32 cellular contexts compared by ENCODE assay signal in the genomic region with DNA sequence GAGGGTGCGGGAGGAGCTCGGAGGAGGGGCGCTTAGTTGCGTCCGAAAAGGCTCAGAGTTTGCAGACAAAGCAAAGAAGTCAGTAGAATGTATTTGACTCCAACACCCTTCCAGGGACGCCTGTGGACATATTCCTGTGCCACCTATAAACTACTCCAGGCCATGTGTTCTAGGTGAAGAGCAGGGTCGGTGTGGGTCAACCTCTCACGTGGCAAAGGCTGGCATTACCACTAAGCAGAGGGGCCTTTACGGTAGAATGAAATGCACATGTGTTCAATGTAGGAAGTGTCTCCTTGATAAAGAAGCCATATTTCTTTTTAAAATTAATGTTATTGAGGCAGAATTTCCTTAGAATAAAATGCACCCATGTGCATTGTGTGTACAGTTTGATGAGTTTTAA.
"Had no signal": no experiment of that assay in that cellular context is flagged by ENCODE, and none has a peak within 500 bp of the region (broad histone marks: within the 10 kb centered on the region; RNA-seq: fewer than 3 reads in every experiment).

No MANE protein-coding gene starts in this region.

- H3K4me3 Mint-ChIP-seq: activated B cell treated with CpG ODN at 0.5 μM for 24 hours; activated CD8-positive, alpha-beta T cell treated with anti-CD3 and anti-CD28 coated beads for 36 hours; activated naive CD8-positive, alpha-beta T cell; activated T-cell treated with anti-CD3 and anti-CD28 coated beads, Interleukin-2, amount 50 U/mL, for 4 hours; activated T-helper 17 cell treated with anti-CD3 and anti-CD28 coated beads, Interleukin-2, amount 50 U/mL, for 72 hours; central memory CD8-positive, alpha-beta T cell; dendritic cell treated with granulocyte-macrophage colony-stimulating factor and Interleukin-4, amounts not matched to agents 40 ng/mL and 50 ng/mL, for 4 days; endodermal cell; T-cell; T-helper 1 cell treated with Interleukin-12 subunit alpha and Interleukin-12 subunit beta and Interleukin-4 antibody, amounts not matched to agents 30 μg/mL and 1 μg/mL, for 36 hours; T-helper 2 cell treated with Interferon-gamma antibody and Interleukin-4, amounts not matched to agents 5 μg/mL and 100 μg/mL, for 36 hours had no signal

- H3K27me3 Mint-ChIP-seq: activated B cell treated with CpG ODN at 0.5 μM for 24 hours; activated CD8-positive, alpha-beta T cell treated with anti-CD3 and anti-CD28 coated beads for 36 hours; activated naive CD8-positive, alpha-beta T cell; activated T-helper 17 cell treated with anti-CD3 and anti-CD28 coated beads, Interleukin-2, amount 50 U/mL, for 72 hours; central memory CD8-positive, alpha-beta T cell; dendritic cell treated with granulocyte-macrophage colony-stimulating factor and Interleukin-4, amounts not matched to agents 40 ng/mL and 50 ng/mL, for 4 days; T-cell had no signal

- DNase-seq: activated B cell treated with CpG ODN at 0.5 μM for 24 hours; activated CD4-positive, alpha-beta T cell treated with anti-CD3 and anti-CD28 coated beads for 48 hours; activated CD4-positive, alpha-beta T cell treated with anti-CD3 and anti-CD28 coated beads, Interleukin-2, amount 50 U/mL, for 1 hour; activated CD4-positive, alpha-beta T cell treated with anti-CD3 and anti-CD28 coated beads, Interleukin-2, amount 50 U/mL, for 48 hours; activated CD8-positive, alpha-beta memory T cell treated with anti-CD3 and anti-CD28 coated beads for 24 hours; activated CD8-positive, alpha-beta T cell treated with anti-CD3 and anti-CD28 coated beads for 36 hours; activated effector memory CD4-positive, alpha-beta T cell treated with Interleukin-2 at 50 U/mL for 16 hours; activated gamma-delta T cell treated with Interleukin-2 at 50 U/mL for 16 hours; activated naive CD4-positive, alpha-beta T cell treated with anti-CD3 and anti-CD28 coated beads, Interleukin-2, amount 50 U/mL, for 16 hours; activated naive CD4-positive, alpha-beta T cell treated with Interleukin-2 at 50 U/mL for 16 hours; activated T-cell treated with anti-CD3 and anti-CD28 coated beads, Interleukin-2, amount 50 U/mL, for 4 hours; amniotic stem cell; anterior cingulate cortex; brain microvascular endothelial cell; dorsolateral prefrontal cortex; effector memory CD4-positive, alpha-beta T cell; endodermal cell; esophagus squamous epithelium; foreskin melanocyte; head of caudate nucleus; T-cell; T1000; WERI-Rb-1 had no signal

- H3K4me3 ChIP-seq: coronary artery, dorsolateral prefrontal cortex, esophagus squamous epithelium, gastroesophageal sphincter had no signal

- ATAC-seq: activated CD4-positive, CD25-positive, alpha-beta regulatory T cell treated with anti-CD3 and anti-CD28 coated beads, Interleukin-2, amount 50 U/mL, for 24 hours; activated CD8-positive, alpha-beta T cell treated with anti-CD3 and anti-CD28 coated beads for 36 hours; activated T-cell treated with anti-CD3 and anti-CD28 coated beads, Interleukin-2, amount 50 U/mL, for 4 hours; activated T-helper 17 cell treated with anti-CD3 and anti-CD28 coated beads, Interleukin-2, amount 50 U/mL, for 72 hours; gastroesophageal sphincter; T-cell had no signal

- H3K36me3 ChIP-seq: brain microvascular endothelial cell, WERI-Rb-1 had no signal

- H3K4me1 ChIP-seq: esophagus squamous epithelium, gastroesophageal sphincter had no signal

- H3K27ac ChIP-seq: brain microvascular endothelial cell, coronary artery, dorsolateral prefrontal cortex, esophagus squamous epithelium, gastroesophageal sphincter, WERI-Rb-1 had no signal

- H3K27me3 ChIP-seq: brain microvascular endothelial cell, dorsolateral prefrontal cortex, esophagus squamous epithelium, gastroesophageal sphincter had no signal

- H3K27ac Mint-ChIP-seq: activated B cell treated with CpG ODN at 0.5 μM for 24 hours; activated CD8-positive, alpha-beta T cell treated with anti-CD3 and anti-CD28 coated beads for 36 hours; activated naive CD8-positive, alpha-beta T cell; activated T-helper 17 cell treated with anti-CD3 and anti-CD28 coated beads, Interleukin-2, amount 50 U/mL, for 72 hours; dendritic cell treated with granulocyte-macrophage colony-stimulating factor and Interleukin-4, amounts not matched to agents 40 ng/mL and 50 ng/mL, for 4 days; endodermal cell; T-cell; T-helper 1 cell treated with Interleukin-12 subunit alpha and Interleukin-12 subunit beta and Interleukin-4 antibody, amounts not matched to agents 30 μg/mL and 1 μg/mL, for 36 hours; T-helper 2 cell treated with Interferon-gamma antibody and Interleukin-4, amounts not matched to agents 5 μg/mL and 100 μg/mL, for 36 hours had no signal

- H3K9me3 ChIP-seq: esophagus squamous epithelium, gastroesophageal sphincter had no signal

- H3K4me1 Mint-ChIP-seq: activated B cell treated with CpG ODN at 0.5 μM for 24 hours; activated T-helper 17 cell treated with anti-CD3 and anti-CD28 coated beads, Interleukin-2, amount 50 U/mL, for 72 hours; central memory CD8-positive, alpha-beta T cell; endodermal cell had no signal

- H3K9me3 Mint-ChIP-seq: activated B cell treated with CpG ODN at 0.5 μM for 24 hours; activated CD8-positive, alpha-beta T cell treated with anti-CD3 and anti-CD28 coated beads for 36 hours; activated T-cell treated with anti-CD3 and anti-CD28 coated beads, Interleukin-2, amount 50 U/mL, for 4 hours; activated T-helper 17 cell treated with anti-CD3 and anti-CD28 coated beads, Interleukin-2, amount 50 U/mL, for 72 hours; central memory CD8-positive, alpha-beta T cell; dendritic cell treated with granulocyte-macrophage colony-stimulating factor and Interleukin-4, amounts not matched to agents 40 ng/mL and 50 ng/mL, for 4 days; endodermal cell; T-cell; T-helper 1 cell treated with Interleukin-12 subunit alpha and Interleukin-12 subunit beta and Interleukin-4 antibody, amounts not matched to agents 30 μg/mL and 1 μg/mL, for 36 hours; T-helper 2 cell treated with Interferon-gamma antibody and Interleukin-4, amounts not matched to agents 5 μg/mL and 100 μg/mL, for 36 hours had no signal
